ENCODE assay signal across 14 cellular contexts in the genomic region with DNA sequence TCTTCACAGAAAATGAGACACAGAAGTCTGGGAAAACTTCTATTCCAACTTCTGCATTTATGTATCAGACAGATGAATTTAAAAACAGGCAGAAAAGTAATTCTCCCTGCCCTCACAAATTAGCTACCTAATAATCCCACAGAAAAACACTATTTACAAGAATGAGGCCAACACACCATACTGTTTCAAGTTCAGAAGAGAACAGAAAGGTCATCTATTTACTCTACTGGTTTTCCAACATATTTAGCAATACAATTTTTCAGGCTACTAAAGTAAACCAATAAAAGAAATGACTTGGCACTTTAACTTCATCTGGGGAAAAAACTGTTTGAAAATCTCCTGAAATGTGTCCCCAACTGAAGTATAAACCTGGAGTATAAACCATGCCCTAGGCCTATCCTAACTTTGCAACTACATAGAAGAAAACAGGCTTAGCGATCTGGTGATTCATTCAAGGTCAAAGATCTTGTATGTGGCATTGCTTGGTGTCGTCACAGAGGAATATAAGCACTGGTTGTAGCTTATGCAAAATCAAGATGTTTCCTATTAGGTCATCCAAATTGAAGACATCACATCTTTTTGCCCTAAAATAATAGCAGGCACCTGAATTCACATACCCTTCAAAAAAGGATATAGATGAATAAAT. TPM values are rescaled to one million over a fixed set of nuclear protein-coding genes. Genes with fewer than 3 reads are reported as not detected.
A peak's percentile ranks its signal among the peaks of the same experiment; 100 is the strongest.
DNase-seq lines count a peak whose midpoint lies in the region; ATAC-seq and TF ChIP-seq lines count a peak whose summit lies in the region.
"Had no signal": no experiment of that assay in that cellular context is flagged by ENCODE, and none has a peak within 500 bp of the region (broad histone marks: within the 10 kb centered on the region; RNA-seq: fewer than 3 reads in every experiment).

No MANE protein-coding gene starts in this region.

- TF ChIP-seq CTCF in AG10803 (conservative IDR thresholded peaks at IDR 0.05; ENCODE audit: low read length) = no peak
- no peak for TF ChIP-seq CTCF in cardiac fibroblast (IDR thresholded peaks at IDR 0.05; ENCODE audit: low read depth, low read length)
- TF ChIP-seq CTCF in liver (IDR thresholded peaks at IDR 0.05; ENCODE audit: low read depth, low read length, missing input control) = no peak

- in situ Hi-C loops in ACHN (cut with HindIII; ENCODE audit: low pct_ligation_motif_present, low pct_unique_long_range_greater_than_20kb, low sequenced_read_pairs) = no loop called here

- WGBS in liver = 53% methylated on average over 2 of the region's 2 CpGs

- peaks cover 1 to 17% (median 12%) of the 10 kb centered on the region in 4 donors for H3K36me3 ChIP-seq in liver (ENCODE audit: control insufficient read depth in 4 of 4, insufficient read depth in 3 of 4, low read depth in 1 of 4, low read length in 3 of 4)

- H3K27ac ChIP-seq in liver (ENCODE audit: low read depth in 1 of 2, low read length in 2 of 2) = peak overlapping the region in 1 of 2 donors; percentile 8
- H3K27ac ChIP-seq: C4-2B had no signal

- peak; percentile 37 for DNase-seq in AG10803 (ENCODE audit: low read depth)
- DNase-seq in HT-29 (ENCODE audit: low spot score) = peak; percentile 18
- DNase-seq in cardiac fibroblast (ENCODE audit: low read depth in 2 of 2) = peak; percentile 62 to 88
- DNase-seq in activated naive CD4-positive, alpha-beta T cell (lab: John Stamatoyannopoulos, UW) = no peak
- no peak for DNase-seq in ACHN
- no peak for DNase-seq in superior temporal gyrus (ENCODE audit: extremely low spot score)
- DNase-seq: activated CD4-positive, alpha-beta T cell treated with anti-CD3 and anti-CD28 coated beads for 1 hour; erythroblast; NCI-H2081; stimulated activated CD4-positive, alpha-beta T cell treated with anti-CD3 and anti-CD28 coated beads, Interleukin-4, amount 100 ng/mL, for 4 hours; stimulated activated naive CD8-positive, alpha-beta T cell treated with anti-CD3 and anti-CD28 coated beads, Interleukin-15, amount 100 ng/mL, for 72 hours had no signal

- peaks cover 0 to 5% (median 0%) of the 10 kb centered on the region in 4 donors for H3K9me3 ChIP-seq in liver (ENCODE audit: control insufficient read depth in 4 of 4, low read length in 3 of 4)

- H3K9ac ChIP-seq in liver (ENCODE audit: low read depth in 1 of 2, low read length in 2 of 2) = no peak overlapping the region

- no peak for TF ChIP-seq RAD21 in liver (IDR thresholded peaks at IDR 0.05)

- H3K4me3 ChIP-seq in AG10803 (ENCODE audit: low read length) (no peak overlapping the region), cardiac fibroblast (replicated peaks in 1 of 2; ENCODE audit: low read depth in 2 of 2, low read length in 2 of 2) (no peak overlapping the region), liver (ENCODE audit: low read depth in 1 of 3, low read length in 3 of 3) (no peak overlapping the region)

- peaks cover 0 to 5% (median 0%) of the 10 kb centered on the region in 4 donors for H3K4me1 ChIP-seq in liver (ENCODE audit: control insufficient read depth in 4 of 4, insufficient read depth in 4 of 4, low read length in 3 of 4)

- no peak for ATAC-seq in GM18867 (IDR thresholded peaks at IDR 0.05; ENCODE audit: unreplicated experiment)
- ATAC-seq: stimulated activated naive CD8-positive, alpha-beta T cell treated with anti-CD3 and anti-CD28 coated beads, Interleukin-15, amount 100 ng/mL, for 72 hours had no signal

- no peaks in the 10 kb centered on the region for H3K27me3 ChIP-seq in liver (ENCODE audit: control insufficient read depth in 4 of 4, insufficient read depth in 4 of 4, low read length in 3 of 4)

TF ChIP-seq in liver, 16 proteins besides CTCF, POLR2A, EP300 and RAD21:
- TF ChIP-seq RXRA (IDR thresholded peaks at IDR 0.05) (peak in 1 of 2 donors; percentile 15), JUND (IDR thresholded peaks at IDR 0.05) (peak; percentile 27 to 41), HNF4A (conservative IDR thresholded peaks at IDR 0.05) (peak; percentile 3 to 41)
- TF ChIP-seq, protein P1, sequence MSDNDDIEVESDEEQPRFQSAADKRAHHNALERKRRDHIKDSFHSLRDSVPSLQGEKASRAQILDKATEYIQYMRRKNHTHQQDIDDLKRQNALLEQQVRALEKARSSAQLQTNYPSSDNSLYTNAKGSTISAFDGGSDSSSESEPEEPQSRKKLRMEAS (IDR thresholded peaks at IDR 0.05) = no peak
- TF ChIP-seq, protein P2, sequence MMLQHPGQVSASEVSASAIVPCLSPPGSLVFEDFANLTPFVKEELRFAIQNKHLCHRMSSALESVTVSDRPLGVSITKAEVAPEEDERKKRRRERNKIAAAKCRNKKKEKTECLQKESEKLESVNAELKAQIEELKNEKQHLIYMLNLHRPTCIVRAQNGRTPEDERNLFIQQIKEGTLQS (IDR thresholded peaks at IDR 0.05) = no peak
TF ChIP-seq in liver: peak in this region for 3.

RNA-seq across cellular contexts. Expression of a gene that starts 20.1 kb away (rescaled TPM):
- total RNA-seq in HT-29 (2014; rRNA removed; shearing (Covaris generic)) = 129 and 178 TPM in 2 replicates
- 10 to 100 TPM; 44.3 to 48.0 TPM for total RNA-seq in liver
- 100 to 1,000 TPM in 1 of 2 donors, 10 to 100 TPM in 1; 53.5 to 122 TPM for polyA plus RNA-seq in liver

Comparison
In these comparisons a context has a peak if more than half of its experiments do, and no peak if none do; other contexts are left out.
1. DNase-seq: peak in AG10803 (single experiment), HT-29 (single experiment) and cardiac fibroblast (2 of 2); none in activated naive CD4-positive, alpha-beta T cell (0 of 4), ACHN (single experiment) and superior temporal gyrus (single experiment).